Comparison of ENCODE assay signal across 1 cellular context in genomic region chr20:33676652-33677645, GRCh38.
TF ChIP-seq lines count a peak whose summit lies in the region.

No MANE protein-coding gene starts in this region.

TF ChIP-seq in K562, 482 proteins besides CTCF, POLR2A, EP300 and RAD21:
- TF ChIP-seq ZBTB33 (CRISPR knock-in tag; IDR thresholded peaks at IDR 0.05) = peak; percentile 93
- TF ChIP-seq RBFOX2 (IDR thresholded peaks at IDR 0.05; ENCODE audit: low read depth, low read length) = peak; percentile 39
- peak; percentile 39; the same call in 1 of the 2 replicates for TF ChIP-seq POLR2G (IDR thresholded peaks at IDR 0.05; ENCODE audit: low read depth, low read length)
- no peak for TF ChIP-seq MTA3 (IDR thresholded peaks at IDR 0.05; ENCODE audit: borderline replicate concordance)
